Comparison of ENCODE assay signal across 2 cellular contexts in the genomic region with DNA sequence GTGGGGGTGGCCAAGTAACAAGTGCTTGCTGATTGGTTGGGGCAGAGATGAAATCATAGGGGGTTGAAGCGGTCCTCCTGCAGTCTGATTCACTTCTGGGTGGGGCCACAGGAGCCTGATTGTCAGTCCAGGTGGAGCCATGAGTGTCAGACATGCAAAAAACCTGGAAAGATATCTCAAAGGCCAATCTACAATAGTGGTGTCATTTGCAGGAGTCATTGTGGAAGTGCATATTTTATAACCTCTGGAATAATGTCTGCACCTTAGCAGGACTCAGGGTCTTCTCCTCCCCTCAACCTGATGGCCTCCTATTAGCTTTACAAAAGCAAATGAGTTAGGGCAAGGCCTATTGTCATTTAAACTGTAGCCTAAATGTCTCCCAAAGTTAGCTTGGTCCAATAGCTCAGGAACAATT.
A peak's percentile ranks its signal among the peaks of the same experiment; 100 is the strongest.
TF ChIP-seq lines count a peak whose summit lies in the region.

No MANE protein-coding gene starts in this region.

TF ChIP-seq in GM23338, 12 proteins besides CTCF, POLR2A, EP300 and RAD21 (continued from another document):
- TF ChIP-seq, protein P1, sequence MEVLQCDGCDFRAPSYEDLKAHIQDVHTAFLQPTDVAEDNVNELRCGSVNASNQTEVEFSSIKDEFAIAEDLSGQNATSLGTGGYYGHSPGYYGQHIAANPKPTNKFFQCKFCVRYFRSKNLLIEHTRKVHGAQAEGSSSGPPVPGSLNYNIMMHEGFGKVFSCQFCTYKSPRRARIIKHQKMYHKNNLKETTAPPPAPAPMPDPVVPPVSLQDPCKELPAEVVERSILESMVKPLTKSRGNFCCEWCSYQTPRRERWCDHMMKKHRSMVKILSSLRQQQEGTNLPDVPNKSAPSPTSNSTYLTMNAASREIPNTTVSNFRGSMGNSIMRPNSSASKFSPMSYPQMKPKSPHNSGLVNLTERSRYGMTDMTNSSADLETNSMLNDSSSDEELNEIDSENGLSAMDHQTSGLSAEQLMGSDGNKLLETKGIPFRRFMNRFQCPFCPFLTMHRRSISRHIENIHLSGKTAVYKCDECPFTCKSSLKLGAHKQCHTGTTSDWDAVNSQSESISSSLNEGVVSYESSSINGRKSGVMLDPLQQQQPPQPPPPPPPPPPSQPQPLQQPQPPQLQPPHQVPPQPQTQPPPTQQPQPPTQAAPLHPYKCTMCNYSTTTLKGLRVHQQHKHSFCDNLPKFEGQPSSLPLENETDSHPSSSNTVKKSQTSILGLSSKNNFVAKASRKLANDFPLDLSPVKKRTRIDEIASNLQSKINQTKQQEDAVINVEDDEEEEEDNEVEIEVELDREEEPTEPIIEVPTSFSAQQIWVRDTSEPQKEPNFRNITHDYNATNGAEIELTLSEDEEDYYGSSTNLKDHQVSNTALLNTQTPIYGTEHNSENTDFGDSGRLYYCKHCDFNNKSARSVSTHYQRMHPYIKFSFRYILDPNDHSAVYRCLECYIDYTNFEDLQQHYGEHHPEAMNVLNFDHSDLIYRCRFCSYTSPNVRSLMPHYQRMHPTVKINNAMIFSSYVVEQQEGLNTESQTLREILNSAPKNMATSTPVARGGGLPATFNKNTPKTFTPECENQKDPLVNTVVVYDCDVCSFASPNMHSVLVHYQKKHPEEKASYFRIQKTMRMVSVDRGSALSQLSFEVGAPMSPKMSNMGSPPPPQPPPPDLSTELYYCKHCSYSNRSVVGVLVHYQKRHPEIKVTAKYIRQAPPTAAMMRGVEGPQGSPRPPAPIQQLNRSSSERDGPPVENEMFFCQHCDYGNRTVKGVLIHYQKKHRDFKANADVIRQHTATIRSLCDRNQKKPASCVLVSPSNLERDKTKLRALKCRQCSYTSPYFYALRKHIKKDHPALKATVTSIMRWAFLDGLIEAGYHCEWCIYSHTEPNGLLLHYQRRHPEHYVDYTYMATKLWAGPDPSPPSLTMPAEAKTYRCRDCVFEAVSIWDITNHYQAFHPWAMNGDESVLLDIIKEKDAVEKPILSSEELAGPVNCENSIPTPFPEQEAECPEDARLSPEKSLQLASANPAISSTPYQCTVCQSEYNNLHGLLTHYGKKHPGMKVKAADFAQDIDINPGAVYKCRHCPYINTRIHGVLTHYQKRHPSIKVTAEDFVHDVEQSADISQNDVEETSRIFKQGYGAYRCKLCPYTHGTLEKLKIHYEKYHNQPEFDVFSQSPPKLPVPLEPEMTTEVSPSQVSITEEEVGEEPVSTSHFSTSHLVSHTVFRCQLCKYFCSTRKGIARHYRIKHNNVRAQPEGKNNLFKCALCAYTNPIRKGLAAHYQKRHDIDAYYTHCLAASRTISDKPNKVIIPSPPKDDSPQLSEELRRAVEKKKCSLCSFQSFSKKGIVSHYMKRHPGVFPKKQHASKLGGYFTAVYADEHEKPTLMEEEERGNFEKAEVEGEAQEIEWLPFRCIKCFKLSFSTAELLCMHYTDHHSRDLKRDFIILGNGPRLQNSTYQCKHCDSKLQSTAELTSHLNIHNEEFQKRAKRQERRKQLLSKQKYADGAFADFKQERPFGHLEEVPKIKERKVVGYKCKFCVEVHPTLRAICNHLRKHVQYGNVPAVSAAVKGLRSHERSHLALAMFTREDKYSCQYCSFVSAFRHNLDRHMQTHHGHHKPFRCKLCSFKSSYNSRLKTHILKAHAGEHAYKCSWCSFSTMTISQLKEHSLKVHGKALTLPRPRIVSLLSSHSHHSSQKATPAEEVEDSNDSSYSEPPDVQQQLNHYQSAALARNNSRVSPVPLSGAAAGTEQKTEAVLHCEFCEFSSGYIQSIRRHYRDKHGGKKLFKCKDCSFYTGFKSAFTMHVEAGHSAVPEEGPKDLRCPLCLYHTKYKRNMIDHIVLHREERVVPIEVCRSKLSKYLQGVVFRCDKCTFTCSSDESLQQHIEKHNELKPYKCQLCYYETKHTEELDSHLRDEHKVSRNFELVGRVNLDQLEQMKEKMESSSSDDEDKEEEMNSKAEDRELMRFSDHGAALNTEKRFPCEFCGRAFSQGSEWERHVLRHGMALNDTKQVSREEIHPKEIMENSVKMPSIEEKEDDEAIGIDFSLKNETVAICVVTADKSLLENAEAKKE (CRISPR knock-in tag; IDR thresholded peaks at IDR 0.05), result peak; percentile 95
- TF ChIP-seq EZH2 (IDR thresholded peaks at IDR 0.05; ENCODE audit: low read depth, unreplicated experiment) (no peak), NANOG (IDR thresholded peaks at IDR 0.05; ENCODE audit: borderline replicate concordance) (peak; percentile 63)
- TF ChIP-seq, protein P2, sequence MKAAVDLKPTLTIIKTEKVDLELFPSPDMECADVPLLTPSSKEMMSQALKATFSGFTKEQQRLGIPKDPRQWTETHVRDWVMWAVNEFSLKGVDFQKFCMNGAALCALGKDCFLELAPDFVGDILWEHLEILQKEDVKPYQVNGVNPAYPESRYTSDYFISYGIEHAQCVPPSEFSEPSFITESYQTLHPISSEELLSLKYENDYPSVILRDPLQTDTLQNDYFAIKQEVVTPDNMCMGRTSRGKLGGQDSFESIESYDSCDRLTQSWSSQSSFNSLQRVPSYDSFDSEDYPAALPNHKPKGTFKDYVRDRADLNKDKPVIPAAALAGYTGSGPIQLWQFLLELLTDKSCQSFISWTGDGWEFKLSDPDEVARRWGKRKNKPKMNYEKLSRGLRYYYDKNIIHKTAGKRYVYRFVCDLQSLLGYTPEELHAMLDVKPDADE (IDR thresholded peaks at IDR 0.05), result no peak

TF ChIP-seq in WTC11, 78 proteins besides CTCF, POLR2A, EP300 and RAD21 (continued from another document):
- TF ChIP-seq, protein P3, sequence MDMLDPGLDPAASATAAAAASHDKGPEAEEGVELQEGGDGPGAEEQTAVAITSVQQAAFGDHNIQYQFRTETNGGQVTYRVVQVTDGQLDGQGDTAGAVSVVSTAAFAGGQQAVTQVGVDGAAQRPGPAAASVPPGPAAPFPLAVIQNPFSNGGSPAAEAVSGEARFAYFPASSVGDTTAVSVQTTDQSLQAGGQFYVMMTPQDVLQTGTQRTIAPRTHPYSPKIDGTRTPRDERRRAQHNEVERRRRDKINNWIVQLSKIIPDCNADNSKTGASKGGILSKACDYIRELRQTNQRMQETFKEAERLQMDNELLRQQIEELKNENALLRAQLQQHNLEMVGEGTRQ (CRISPR knock-in tag; IDR thresholded peaks at IDR 0.05), result no peak
- TF ChIP-seq ZNF396 (CRISPR knock-in tag; IDR thresholded peaks at IDR 0.05; ENCODE audit: borderline replicate concordance) (no peak), JAZF1 (CRISPR knock-in tag; IDR thresholded peaks at IDR 0.05) (no peak), RORB (CRISPR knock-in tag; IDR thresholded peaks at IDR 0.05) (no peak), RELA (CRISPR knock-in tag; IDR thresholded peaks at IDR 0.05; ENCODE audit: borderline replicate concordance) (no peak)
- TF ChIP-seq, protein P4, sequence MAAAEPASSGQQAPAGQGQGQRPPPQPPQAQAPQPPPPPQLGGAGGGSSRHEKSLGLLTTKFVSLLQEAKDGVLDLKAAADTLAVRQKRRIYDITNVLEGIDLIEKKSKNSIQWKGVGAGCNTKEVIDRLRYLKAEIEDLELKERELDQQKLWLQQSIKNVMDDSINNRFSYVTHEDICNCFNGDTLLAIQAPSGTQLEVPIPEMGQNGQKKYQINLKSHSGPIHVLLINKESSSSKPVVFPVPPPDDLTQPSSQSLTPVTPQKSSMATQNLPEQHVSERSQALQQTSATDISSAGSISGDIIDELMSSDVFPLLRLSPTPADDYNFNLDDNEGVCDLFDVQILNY (CRISPR knock-in tag; IDR thresholded peaks at IDR 0.05), result no peak
- TF ChIP-seq, protein P5, sequence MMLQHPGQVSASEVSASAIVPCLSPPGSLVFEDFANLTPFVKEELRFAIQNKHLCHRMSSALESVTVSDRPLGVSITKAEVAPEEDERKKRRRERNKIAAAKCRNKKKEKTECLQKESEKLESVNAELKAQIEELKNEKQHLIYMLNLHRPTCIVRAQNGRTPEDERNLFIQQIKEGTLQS (CRISPR knock-in tag; conservative IDR thresholded peaks at IDR 0.05), result no peak
- TF ChIP-seq, protein P6, sequence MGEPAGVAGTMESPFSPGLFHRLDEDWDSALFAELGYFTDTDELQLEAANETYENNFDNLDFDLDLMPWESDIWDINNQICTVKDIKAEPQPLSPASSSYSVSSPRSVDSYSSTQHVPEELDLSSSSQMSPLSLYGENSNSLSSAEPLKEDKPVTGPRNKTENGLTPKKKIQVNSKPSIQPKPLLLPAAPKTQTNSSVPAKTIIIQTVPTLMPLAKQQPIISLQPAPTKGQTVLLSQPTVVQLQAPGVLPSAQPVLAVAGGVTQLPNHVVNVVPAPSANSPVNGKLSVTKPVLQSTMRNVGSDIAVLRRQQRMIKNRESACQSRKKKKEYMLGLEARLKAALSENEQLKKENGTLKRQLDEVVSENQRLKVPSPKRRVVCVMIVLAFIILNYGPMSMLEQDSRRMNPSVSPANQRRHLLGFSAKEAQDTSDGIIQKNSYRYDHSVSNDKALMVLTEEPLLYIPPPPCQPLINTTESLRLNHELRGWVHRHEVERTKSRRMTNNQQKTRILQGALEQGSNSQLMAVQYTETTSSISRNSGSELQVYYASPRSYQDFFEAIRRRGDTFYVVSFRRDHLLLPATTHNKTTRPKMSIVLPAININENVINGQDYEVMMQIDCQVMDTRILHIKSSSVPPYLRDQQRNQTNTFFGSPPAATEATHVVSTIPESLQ (CRISPR knock-in tag; IDR thresholded peaks at IDR 0.05), result no peak
- TF ChIP-seq, protein P7, sequence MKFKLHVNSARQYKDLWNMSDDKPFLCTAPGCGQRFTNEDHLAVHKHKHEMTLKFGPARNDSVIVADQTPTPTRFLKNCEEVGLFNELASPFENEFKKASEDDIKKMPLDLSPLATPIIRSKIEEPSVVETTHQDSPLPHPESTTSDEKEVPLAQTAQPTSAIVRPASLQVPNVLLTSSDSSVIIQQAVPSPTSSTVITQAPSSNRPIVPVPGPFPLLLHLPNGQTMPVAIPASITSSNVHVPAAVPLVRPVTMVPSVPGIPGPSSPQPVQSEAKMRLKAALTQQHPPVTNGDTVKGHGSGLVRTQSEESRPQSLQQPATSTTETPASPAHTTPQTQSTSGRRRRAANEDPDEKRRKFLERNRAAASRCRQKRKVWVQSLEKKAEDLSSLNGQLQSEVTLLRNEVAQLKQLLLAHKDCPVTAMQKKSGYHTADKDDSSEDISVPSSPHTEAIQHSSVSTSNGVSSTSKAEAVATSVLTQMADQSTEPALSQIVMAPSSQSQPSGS (CRISPR knock-in tag; IDR thresholded peaks at IDR 0.05; ENCODE audit: borderline replicate concordance, low read depth), result no peak
- TF ChIP-seq, protein P8, sequence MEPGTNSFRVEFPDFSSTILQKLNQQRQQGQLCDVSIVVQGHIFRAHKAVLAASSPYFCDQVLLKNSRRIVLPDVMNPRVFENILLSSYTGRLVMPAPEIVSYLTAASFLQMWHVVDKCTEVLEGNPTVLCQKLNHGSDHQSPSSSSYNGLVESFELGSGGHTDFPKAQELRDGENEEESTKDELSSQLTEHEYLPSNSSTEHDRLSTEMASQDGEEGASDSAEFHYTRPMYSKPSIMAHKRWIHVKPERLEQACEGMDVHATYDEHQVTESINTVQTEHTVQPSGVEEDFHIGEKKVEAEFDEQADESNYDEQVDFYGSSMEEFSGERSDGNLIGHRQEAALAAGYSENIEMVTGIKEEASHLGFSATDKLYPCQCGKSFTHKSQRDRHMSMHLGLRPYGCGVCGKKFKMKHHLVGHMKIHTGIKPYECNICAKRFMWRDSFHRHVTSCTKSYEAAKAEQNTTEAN (CRISPR knock-in tag; IDR thresholded peaks at IDR 0.05), result no peak
